Comparison of ENCODE assay signal across 11 cellular contexts in the genomic region with DNA sequence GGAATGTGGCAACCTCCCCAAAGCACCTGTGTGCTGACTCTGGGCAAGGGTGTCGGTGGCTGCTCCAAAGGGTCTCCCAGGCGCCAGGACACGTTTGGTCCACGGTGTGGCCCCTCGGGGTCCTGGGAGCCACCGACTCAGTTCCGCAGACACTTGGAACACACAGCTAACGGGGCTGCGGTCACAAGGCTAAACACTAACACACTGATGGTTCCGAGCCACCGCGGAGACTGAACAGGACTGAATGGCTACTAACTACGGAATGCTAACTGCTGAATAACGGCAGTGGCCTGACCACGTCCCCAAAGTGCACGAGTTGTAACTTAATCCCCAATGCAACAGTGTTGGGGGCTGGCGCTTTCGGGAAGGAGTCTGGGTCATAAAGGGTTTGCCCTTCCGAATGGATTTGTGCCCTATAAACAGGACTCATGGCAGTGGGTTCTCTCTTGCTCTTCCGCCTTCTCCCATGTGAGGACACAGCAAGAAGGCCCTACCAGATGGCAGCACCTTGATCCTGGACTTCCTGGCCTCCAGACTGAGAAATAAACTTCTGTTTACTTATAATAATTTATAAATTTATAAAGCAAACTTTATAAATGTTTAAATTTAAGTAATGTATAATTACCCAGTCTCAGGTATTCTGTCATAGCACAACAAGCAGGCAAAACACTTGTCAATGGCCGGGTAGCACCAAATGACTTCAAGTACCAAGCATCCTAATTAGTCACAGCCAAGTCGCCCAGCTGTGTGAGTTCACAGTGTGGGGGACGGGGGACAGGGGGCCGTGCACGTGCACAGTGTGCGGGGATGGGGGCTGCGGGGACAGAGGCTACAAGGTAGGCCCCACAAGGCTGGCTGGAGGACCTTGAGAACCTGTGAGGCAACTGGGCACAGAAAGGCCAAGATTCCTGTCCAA. TPM values are rescaled to one million over a fixed set of nuclear protein-coding genes. Genes with fewer than 3 reads are reported as not detected.
A peak's percentile ranks its signal among the peaks of the same experiment; 100 is the strongest.
DNase-seq lines count a peak whose midpoint lies in the region; TF ChIP-seq lines count a peak whose summit lies in the region.
"Had no signal": no experiment of that assay in that cellular context is flagged by ENCODE, and none has a peak within 500 bp of the region (broad histone marks: within the 10 kb centered on the region; RNA-seq: fewer than 3 reads in every experiment).

No MANE protein-coding gene starts in this region.

- H3K79me2 ChIP-seq in osteoblast (ENCODE audit: insufficient read depth, low read length), result no peaks in the 10 kb centered on the region

- H3K27me3 Mint-ChIP-seq in chondrocyte (ENCODE audit: low read depth), result peaks cover 5% of the 10 kb centered on the region

- H3K4me3 ChIP-seq in osteoblast (ENCODE audit: insufficient read depth, low read length), result no peak overlapping the region

- H3K36me3 Mint-ChIP-seq in chondrocyte (ENCODE audit: low read depth), result peaks cover 6% of the 10 kb centered on the region

- peak overlapping the region; percentile 12 for H3K4me3 Mint-ChIP-seq in chondrocyte (ENCODE audit: unreplicated experiment)

- no peaks in the 10 kb centered on the region for H3K9me3 ChIP-seq in osteoblast (ENCODE audit: low read depth, low read length)

- H4K20me1 ChIP-seq in osteoblast (ENCODE audit: insufficient read depth, low read length), result no peaks in the 10 kb centered on the region

- H3K9me3 Mint-ChIP-seq in chondrocyte (ENCODE audit: low read depth), result peaks cover 10% of the 10 kb centered on the region

- H3K4me2 ChIP-seq in osteoblast (ENCODE audit: insufficient read depth, low read length), result no peak overlapping the region

- H3K4me1 ChIP-seq in osteoblast (ENCODE audit: insufficient read depth, low read length), result peaks cover 3% of the 10 kb centered on the region

- TF ChIP-seq CTCF in chondrocyte (IDR thresholded peaks at IDR 0.05) (no peak), osteoblast (IDR thresholded peaks at IDR 0.05; ENCODE audit: extremely low read depth, low read depth, low read length) (no peak)

- H3K36me3 ChIP-seq in osteoblast (ENCODE audit: insufficient read depth, low read length), result no peaks in the 10 kb centered on the region

- DNase-seq in DMS79 treated with DMSO at 0.1 percent for 48 hours (lab: John Stamatoyannopoulos, UW) (peak; percentile 38), DMS79 (lab: John Stamatoyannopoulos, UW) (no peak), chondrocyte (ENCODE audit: low spot score) (peak; percentile 79), osteoblast (ENCODE audit: insufficient read length, low spot score, missing footprints) (peak; percentile 80), activated gamma-delta T cell treated with Interleukin-2 at 50 U/mL for 16 hours (no peak)
- no peak for DNase-seq in stimulated activated CD4-positive, alpha-beta T cell treated with anti-CD3 and anti-CD28 coated beads, Interleukin-4, amount 100 ng/mL, for 24 hours
- DNase-seq: 8988T; amniotic stem cell; effector memory CD4-positive, alpha-beta T cell; HCEC 1CT; NCI-H226 had no signal

- H3K27ac ChIP-seq in osteoblast (ENCODE audit: low read depth, low read length), result no peak overlapping the region

- peaks cover 39% of the 10 kb centered on the region for H3K27me3 ChIP-seq in osteoblast (ENCODE audit: insufficient read depth, low read length)

- H3K4me1 Mint-ChIP-seq in chondrocyte (ENCODE audit: low read depth), result no peaks in the 10 kb centered on the region

- no peak overlapping the region for H2AFZ ChIP-seq in osteoblast (ENCODE audit: low read length)

- H3K27ac Mint-ChIP-seq in chondrocyte (ENCODE audit: unreplicated experiment), result no peak overlapping the region

RNA-seq across cellular contexts. Expression of gene EEF1A2, which starts 2.3 kb away (rescaled TPM):
- total RNA-seq in chondrocyte (0.34 to 6.5 TPM (median 5.5 TPM) in 3 replicates), osteoblast (not detected in 2 replicates)

RNA-seq across cellular contexts. Expression of gene PPDPF, which starts 19.4 kb away (rescaled TPM):
- total RNA-seq in chondrocyte (245 to 268 TPM (median 261 TPM) in 3 replicates), osteoblast (52.2 and 85.4 TPM in 2 replicates)

RNA-seq across cellular contexts. Expression of gene KCNQ2, which starts 28.7 kb away (rescaled TPM):
- not detected in 3 replicates for total RNA-seq in chondrocyte
- total RNA-seq in osteoblast, result 0.36 TPM in 1 of 2 replicates, not detected in the other

RNA-seq across cellular contexts. Expression of gene PTK6, which starts 36.0 kb away (rescaled TPM):
- total RNA-seq in chondrocyte, result not detected in 3 replicates
- total RNA-seq in osteoblast, result under 0.01 TPM in 1 of 2 replicates, not detected in the other

RNA-seq across cellular contexts. Expression of gene SRMS, which starts 46.4 kb away (rescaled TPM):
- not detected in 3 replicates for total RNA-seq in chondrocyte
- total RNA-seq in osteoblast, result not detected in 2 replicates

Comparison
In these comparisons a context has a peak if more than half of its experiments do, and no peak if none do; other contexts are left out.
1. DNase-seq: peak in DMS79 treated with DMSO at 0.1 percent for 48 hours (single experiment), chondrocyte (single experiment) and osteoblast (single experiment); none in DMS79 (single experiment), stimulated activated CD4-positive, alpha-beta T cell treated with anti-CD3 and anti-CD28 coated beads, Interleukin-4, amount 100 ng/mL, for 24 hours (single experiment) and activated gamma-delta T cell treated with Interleukin-2 at 50 U/mL for 16 hours (single experiment).